ENCODE assay signal across 2 cellular contexts in genomic region chr16:85313541-85314208, GRCh38.
TF ChIP-seq lines count a peak whose summit lies in the region.

No MANE protein-coding gene starts in this region.

TF ChIP-seq in SK-N-SH, 30 proteins besides CTCF, POLR2A, EP300 and RAD21 (continued from another document):
- TF ChIP-seq REST (IDR thresholded peaks at IDR 0.05; ENCODE audit: low read depth, low read length) (no peak), RFX5 (IDR thresholded peaks at IDR 0.05; ENCODE audit: low read length) (no peak), TCF12 (IDR thresholded peaks at IDR 0.05) (no peak), EZH2phosphoT487 (IDR thresholded peaks at IDR 0.05; ENCODE audit: borderline replicate concordance, low read depth) (no peak), SMC3 (IDR thresholded peaks at IDR 0.05; ENCODE audit: low read depth, low read length) (no peak), MAX (IDR thresholded peaks at IDR 0.05; ENCODE audit: low read depth) (no peak), CHD2 (IDR thresholded peaks at IDR 0.05; ENCODE audit: low read length, partially characterized antibody) (no peak), SIN3A (IDR thresholded peaks at IDR 0.05; ENCODE audit: borderline replicate concordance, low read depth, low read length) (no peak), MEF2A (IDR thresholded peaks at IDR 0.05; ENCODE audit: borderline replicate concordance, low read depth) (no peak), USF1 (IDR thresholded peaks at IDR 0.05; ENCODE audit: borderline replicate concordance, low read depth) (no peak), FOXJ3 (CRISPR knock-in tag; IDR thresholded peaks at IDR 0.05) (no peak), MXI1 (IDR thresholded peaks at IDR 0.05; ENCODE audit: low read depth, low read length) (no peak)

TF ChIP-seq in SK-N-SH treated with all-trans-retinoic acid at 6 μM for 48 hours, 23 proteins besides CTCF, POLR2A, EP300 and RAD21 (continued from another document):
- TF ChIP-seq PATZ1 (CRISPR knock-in tag; IDR thresholded peaks at IDR 0.05; ENCODE audit: borderline replicate concordance) (no peak), PPARA (CRISPR knock-in tag; IDR thresholded peaks at IDR 0.05; ENCODE audit: borderline replicate concordance) (no peak), OSR1 (CRISPR knock-in tag; IDR thresholded peaks at IDR 0.05) (no peak), ZNF70 (CRISPR knock-in tag; IDR thresholded peaks at IDR 0.05) (no peak), TOX (CRISPR knock-in tag; IDR thresholded peaks at IDR 0.05; ENCODE audit: borderline replicate concordance) (no peak), BACH2 (CRISPR knock-in tag; IDR thresholded peaks at IDR 0.05; ENCODE audit: borderline replicate concordance) (no peak), CSRNP3 (CRISPR knock-in tag; IDR thresholded peaks at IDR 0.05) (no peak), CSDC2 (CRISPR knock-in tag; IDR thresholded peaks at IDR 0.05) (no peak), ISL1 (CRISPR knock-in tag; IDR thresholded peaks at IDR 0.05) (no peak)
